In the genomic region with DNA sequence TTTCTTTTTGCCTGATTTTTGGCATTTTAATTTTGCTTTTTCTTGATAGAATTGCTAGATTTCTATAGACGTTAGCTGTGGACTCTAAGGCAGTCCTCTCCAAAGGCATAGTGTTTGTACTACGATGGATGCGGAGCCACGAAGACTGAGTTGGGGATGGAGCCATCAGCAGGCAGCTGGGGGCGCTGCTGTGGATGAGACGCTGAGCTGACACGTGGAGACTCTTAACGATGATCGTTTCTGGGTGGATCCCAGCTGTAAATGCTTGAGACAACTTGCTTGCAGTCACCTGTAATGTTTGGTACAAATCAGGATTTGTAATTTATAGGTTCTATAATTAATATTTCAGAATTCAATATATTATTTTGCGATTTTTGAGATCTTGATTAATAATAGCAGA, we compare ENCODE assay signal across 7 cellular contexts. TPM values are rescaled to one million over a fixed set of nuclear protein-coding genes. Genes with fewer than 3 reads are reported as not detected.
DNase-seq lines count a peak whose midpoint lies in the region; ATAC-seq, FAIRE-seq and TF ChIP-seq lines count a peak whose summit lies in the region.

No MANE protein-coding gene starts in this region.

- TF ChIP-seq CTCF in D721Med (IDR thresholded peaks at IDR 0.05; ENCODE audit: insufficient read depth, missing control alignments) (peak; percentile 27), HFFc6 (IDR thresholded peaks at IDR 0.05) (peak; percentile 30; the same call in 1 of the 2 replicates)

- DNase-seq in D721Med (ENCODE audit: insufficient read length, low spot score) (no peak), HFFc6 (no peak), adipocyte (ENCODE audit: low read depth) (peak; percentile 28), DMS 273 (lab: John Stamatoyannopoulos, UW; ENCODE audit: unreplicated experiment) (no peak)
- DNase-seq in naive thymus-derived CD8-positive, alpha-beta T cell: peak in 4 of 10 donors; percentile 33 to 49 (median 45)

- peak; percentile 64 to 85 for ATAC-seq in naive thymus-derived CD8-positive, alpha-beta T cell
- ATAC-seq in GM21576 (IDR thresholded peaks at IDR 0.05; ENCODE audit: unreplicated experiment) (no peak), GM18511 (IDR thresholded peaks at IDR 0.05; ENCODE audit: unreplicated experiment) (no peak)

- H3K9ac ChIP-seq in adipocyte (ENCODE audit: low read length): no peak overlapping the region

- no peaks in the 10 kb centered on the region for H3K9me3 Mint-ChIP-seq in HFFc6
- H3K9me3 Mint-ChIP-seq in naive thymus-derived CD8-positive, alpha-beta T cell: no peaks in the 10 kb centered on the region

- POLR2A ChIA-PET in naive thymus-derived CD8-positive, alpha-beta T cell (lab: Charles Lee): interaction anchor here (0.6 to 3.4 kb wide), 3 partner anchors 10 to 369 kb away, joined by 3 to 25 read pairs (median 8); partner anchors contain the start of gene PPP1R2

- H3K9me3 ChIP-seq in adipocyte (ENCODE audit: control insufficient read depth, low read length): no peaks in the 10 kb centered on the region

- H3K4me3 ChIP-seq in adipocyte (ENCODE audit: low read length): no peak overlapping the region

- H3K27me3 Mint-ChIP-seq in HFFc6 (ENCODE audit: insufficient read depth): peaks cover 26% of the 10 kb centered on the region
- no peaks in the 10 kb centered on the region for H3K27me3 Mint-ChIP-seq in naive thymus-derived CD8-positive, alpha-beta T cell

- H3K27me3 ChIP-seq in adipocyte (replicated peaks; ENCODE audit: control insufficient read depth, insufficient read depth, low read length): peaks cover 19% of the 10 kb centered on the region

- FAIRE-seq in D721Med (lab: Jason Lieb, UNC): no peak

- no peaks in the 10 kb centered on the region for H3K36me3 Mint-ChIP-seq in HFFc6 (ENCODE audit: low read depth)
- H3K36me3 Mint-ChIP-seq in naive thymus-derived CD8-positive, alpha-beta T cell: no peaks in the 10 kb centered on the region

- H3K4me1 ChIP-seq in adipocyte (ENCODE audit: control insufficient read depth, insufficient read depth, low read length): peaks cover 3% of the 10 kb centered on the region

- no peak overlapping the region for H3K4me3 Mint-ChIP-seq in HFFc6
- H3K4me3 Mint-ChIP-seq in naive thymus-derived CD8-positive, alpha-beta T cell: peak overlapping the region in 6 of 10 donors; percentile 24 to 67 (median 38)

- no peaks in the 10 kb centered on the region for H3K36me3 ChIP-seq in adipocyte (ENCODE audit: control insufficient read depth, insufficient read depth, low read length, severe bottlenecking)

- H3K4me1 Mint-ChIP-seq in HFFc6 (ENCODE audit: low read depth): no peaks in the 10 kb centered on the region
- peaks cover 22 to 60% (median 53%) of the 10 kb centered on the region in 4 donors for H3K4me1 Mint-ChIP-seq in naive thymus-derived CD8-positive, alpha-beta T cell

- H3K27ac Mint-ChIP-seq in HFFc6: no peak overlapping the region
- peak overlapping the region; percentile 44 to 91 (median 70) for H3K27ac Mint-ChIP-seq in naive thymus-derived CD8-positive, alpha-beta T cell

RNA-seq across cellular contexts. Expression of gene PPP1R2, which starts 13.3 kb away (rescaled TPM):
- total RNA-seq in HFFc6 (2021; fragmentation: NEBNext Ultra II Directional; extraction: Animal tissue kit (Norgen Biotek cat#: 25700)): 10 to 100 TPM; 39.7 to 44.0 (median 42.0) TPM
- total RNA-seq in naive thymus-derived CD8-positive, alpha-beta T cell: 100 to 1,000 TPM; 140 to 147 TPM
- polyA plus RNA-seq in naive thymus-derived CD8-positive, alpha-beta T cell: 100 to 1,000 TPM; 244 to 265 (median 245) TPM

RNA-seq across cellular contexts. Expression of gene APOD, which starts 27.4 kb away (rescaled TPM):
- under 1 TPM in 2 of 6 experiments, not detected in 4; 0.14 to 0.38 TPM for total RNA-seq in HFFc6 (2021; fragmentation: NEBNext Ultra II Directional; extraction: Animal tissue kit (Norgen Biotek cat#: 25700))
- total RNA-seq in naive thymus-derived CD8-positive, alpha-beta T cell: not detected
- not detected for polyA plus RNA-seq in naive thymus-derived CD8-positive, alpha-beta T cell

Comparison
In these comparisons a context has a peak if more than half of its experiments do, and no peak if none do; other contexts are left out.
1. ATAC-seq: peak in naive thymus-derived CD8-positive, alpha-beta T cell (2 of 2); none in GM21576 (single experiment) and GM18511 (single experiment).